8 cellular contexts compared by ENCODE assay signal in genomic region chr1:15948600-15949452, GRCh38. TPM values are rescaled to one million over a fixed set of nuclear protein-coding genes. Genes with fewer than 3 reads are reported as not detected.
A peak's percentile ranks its signal among the peaks of the same experiment; 100 is the strongest.
DNase-seq lines count a peak whose midpoint lies in the region; ATAC-seq and TF ChIP-seq lines count a peak whose summit lies in the region.

No MANE protein-coding gene starts in this region.

- no peaks in the 10 kb centered on the region for H3K9me2 ChIP-seq in SU-DHL-6 (replicated peaks; ENCODE audit: insufficient read depth, low read length)

- H3K36me3 ChIP-seq in A673 (ENCODE audit: insufficient read depth, low read length, poor library complexity, severe bottlenecking) (peaks cover 34% of the 10 kb centered on the region), SU-DHL-6 (ENCODE audit: low read length) (no peaks in the 10 kb centered on the region), endodermal cell (ENCODE audit: control insufficient read depth, insufficient read depth, low read length) (peaks cover 22% of the 10 kb centered on the region)

- H3K79me2 ChIP-seq in SU-DHL-6 (ENCODE audit: insufficient read depth, low read length) = peaks cover 43% of the 10 kb centered on the region

- POLR2A ChIA-PET in A673 (lab: Charles Lee; ENCODE audit: low non-redundant PET) = interaction anchor here (0.5 kb wide), 1 partner anchor 124 kb away, joined by 9 read pairs; no protein-coding TSS in a partner anchor

- H3K27ac Mint-ChIP-seq in endodermal cell (peak overlapping the region; percentile 75), natural killer cell (peak overlapping the region; percentile 87 to 93)

- ATAC-seq in GM19438 (IDR thresholded peaks at IDR 0.05; ENCODE audit: low read depth, unreplicated experiment) = peak; percentile 14
- no peak for ATAC-seq in natural killer cell
- no peak for ATAC-seq in GM21367 (IDR thresholded peaks at IDR 0.05; ENCODE audit: unreplicated experiment)
- no peak for ATAC-seq in GM18519 (IDR thresholded peaks at IDR 0.05; ENCODE audit: low FRiP score, unreplicated experiment)

- H3F3A ChIP-seq in SU-DHL-6 (ENCODE audit: insufficient read depth) = no peaks in the 10 kb centered on the region

- CTCF ChIA-PET in A673 (lab: Charles Lee) = no interaction called here

- no TSS peak for BruUV-seq in A673 (replicated peaks; lab: Mats Ljungman, UMichigan)

- no peak overlapping the region for H3K4me3 Mint-ChIP-seq in endodermal cell
- peak overlapping the region; percentile 37 for H3K4me3 Mint-ChIP-seq in natural killer cell

- no peaks in the 10 kb centered on the region for H3K9me3 Mint-ChIP-seq in endodermal cell
- H3K9me3 Mint-ChIP-seq in natural killer cell = no peaks in the 10 kb centered on the region

- peaks cover 40% of the 10 kb centered on the region for H3K4me1 Mint-ChIP-seq in endodermal cell
- H3K4me1 Mint-ChIP-seq in natural killer cell = peaks cover 55 to 67% of the 10 kb centered on the region in 2 donors

- DNase-seq in A673 (ENCODE audit: low spot score) (peak; percentile 77), endodermal cell (no peak), natural killer cell (no peak), DMS114 treated with DMSO at 0.1 percent for 48 hours (lab: John Stamatoyannopoulos, UW; ENCODE audit: unreplicated experiment) (no peak)

- peak overlapping the region; percentile 14; the same call in 1 of the 2 replicates for H3K9ac ChIP-seq in SU-DHL-6 (ENCODE audit: low read length)
- H3K9ac ChIP-seq in endodermal cell (ENCODE audit: extremely low read depth, low read length, poor library complexity, severe bottlenecking) = no peak overlapping the region

- TF ChIP-seq CTCF in A673 (conservative IDR thresholded peaks at IDR 0.05; ENCODE audit: low read depth, low read length) (no peak), SU-DHL-6 (IDR thresholded peaks at IDR 0.05; ENCODE audit: insufficient read depth, low read length, poor library complexity, severe bottlenecking) (no peak), endodermal cell (conservative IDR thresholded peaks at IDR 0.05) (peak; percentile 33), natural killer cell (IDR thresholded peaks at IDR 0.05) (no peak)

- H3K36me3 Mint-ChIP-seq in endodermal cell (ENCODE audit: low read depth) (peaks cover 27% of the 10 kb centered on the region), natural killer cell (no peaks in the 10 kb centered on the region)

- no peak overlapping the region for H3K4me3 ChIP-seq in A673 (ENCODE audit: low read depth, low read length, poor library complexity, severe bottlenecking)
- H3K4me3 ChIP-seq in SU-DHL-6 (ENCODE audit: insufficient read depth, low read length, poor library complexity, severe bottlenecking) = no peak overlapping the region
- no peak overlapping the region for H3K4me3 ChIP-seq in endodermal cell (ENCODE audit: low read length)

- 78 to 86% methylated on average over 15 of the region's 15 CpGs for WGBS in endodermal cell (ENCODE audit: insufficient coverage in 1 of 2, insufficient read length in 1 of 2), 2 experiments

- H3K9me3 ChIP-seq in A673 (ENCODE audit: low read depth, low read length, poor library complexity, severe bottlenecking) = no peaks in the 10 kb centered on the region
- no peaks in the 10 kb centered on the region for H3K9me3 ChIP-seq in SU-DHL-6 (ENCODE audit: insufficient read depth, low read length)
- no peaks in the 10 kb centered on the region for H3K9me3 ChIP-seq in endodermal cell (ENCODE audit: control insufficient read depth, low read length)

- H3K27ac ChIP-seq in A673 (ENCODE audit: low read depth, low read length, poor library complexity, severe bottlenecking) = peak overlapping the region; percentile 57
- H3K27ac ChIP-seq in SU-DHL-6 (ENCODE audit: low read depth, low read length) = peak overlapping the region; percentile 59; the same call in 1 of the 2 replicates
- H3K27ac ChIP-seq in endodermal cell (ENCODE audit: low read depth, low read length) = peak overlapping the region; percentile 19

- H4K20me1 ChIP-seq in SU-DHL-6 (ENCODE audit: low read depth, low read length) = no peaks in the 10 kb centered on the region

- H3K27me3 ChIP-seq in A673 (replicated peaks; ENCODE audit: insufficient read depth, low read depth, low read length, poor library complexity) = no peaks in the 10 kb centered on the region
- H3K27me3 ChIP-seq in SU-DHL-6 (ENCODE audit: low read length) = no peaks in the 10 kb centered on the region
- no peaks in the 10 kb centered on the region for H3K27me3 ChIP-seq in endodermal cell (ENCODE audit: control insufficient read depth, insufficient read depth, low read length, poor library complexity, severe bottlenecking)

- intact Hi-C loops in A673 (cut with micrococcal nuclease; ENCODE audit: unreplicated experiment) = loop anchor here (5.0 kb wide), 1 partner anchor 147 kb away; no protein-coding TSS in a partner anchor
- intact Hi-C loops in natural killer cell (cut with micrococcal nuclease) = loop anchor here (1.0 to 2.0 kb wide), 2 partner anchors 27 to 114 kb away; partner anchors contain the start of gene ZBTB17

- no peak overlapping the region for H2AFZ ChIP-seq in SU-DHL-6 (ENCODE audit: low read depth, low read length, severe bottlenecking)

- H3K4me2 ChIP-seq in SU-DHL-6 (ENCODE audit: low read depth, low read length, poor library complexity, severe bottlenecking) = peak overlapping the region; percentile 6

- no peaks in the 10 kb centered on the region for H3K27me3 Mint-ChIP-seq in endodermal cell (ENCODE audit: insufficient read depth)
- no peaks in the 10 kb centered on the region for H3K27me3 Mint-ChIP-seq in natural killer cell (ENCODE audit: low read depth in 2 of 2)

- H3K4me1 ChIP-seq in A673 (ENCODE audit: insufficient read depth, low read length, poor library complexity, severe bottlenecking) (peaks cover 54% of the 10 kb centered on the region), endodermal cell (ENCODE audit: control insufficient read depth, insufficient read depth, low read length) (peaks cover 16% of the 10 kb centered on the region)

RNA-seq across cellular contexts. Expression of gene ZBTB17, which starts 27.1 kb away (rescaled TPM):
- total RNA-seq in A673 (2021) = 50.1 and 50.3 TPM in 2 replicates
- total RNA-seq in endodermal cell = 10 to 100 TPM; 28.0 to 31.7 TPM
- polyA plus RNA-seq in endodermal cell (2013, experiment 1 of 2) = 35.1 TPM
- 32.6 TPM for polyA plus RNA-seq in endodermal cell (2013, experiment 2 of 2)
- 100 to 1,000 TPM in 1 of 3 donors, 10 to 100 TPM in 2; 86.0 to 100 (median 86.9) TPM for total RNA-seq in natural killer cell

RNA-seq across cellular contexts. Expression of gene SRARP, which starts 55.2 kb away (rescaled TPM):
- total RNA-seq in A673 (2021) (not detected in 2 replicates), endodermal cell (1 to 10 TPM in 1 of 2 donors, under 1 TPM in 1; 0.97 to 1.3 TPM), natural killer cell (not detected)
- 0.18 TPM for polyA plus RNA-seq in endodermal cell (2013, experiment 1 of 2)
- 0.12 TPM for polyA plus RNA-seq in endodermal cell (2013, experiment 2 of 2)
